Comparison of ENCODE assay signal across 15 cellular contexts in genomic region chr1:5977494-5978444, GRCh38. TPM values are rescaled to one million over a fixed set of nuclear protein-coding genes. Genes with fewer than 3 reads are reported as not detected.
DNase-seq lines count a peak whose midpoint lies in the region; ATAC-seq and TF ChIP-seq lines count a peak whose summit lies in the region.
"Had no signal": no experiment of that assay in that cellular context is flagged by ENCODE, and none has a peak within 500 bp of the region (broad histone marks: within the 10 kb centered on the region; RNA-seq: fewer than 3 reads in every experiment).

No MANE protein-coding gene starts in this region.

- H3K4me2 ChIP-seq in DND-41 (ENCODE audit: insufficient read depth, low read length) = no peak overlapping the region

- no peak for TF ChIP-seq CTCF in DND-41 (IDR thresholded peaks at IDR 0.05; ENCODE audit: borderline replicate concordance, extremely low read depth, low read length, poor library complexity, severe bottlenecking)
- TF ChIP-seq CTCF in neutrophil (IDR thresholded peaks at IDR 0.05) = no peak
- no peak for TF ChIP-seq CTCF in colonic mucosa (IDR thresholded peaks at IDR 0.05)

- peaks cover 7% of the 10 kb centered on the region; the same call in 1 of the 2 replicates for H4K20me1 ChIP-seq in DND-41 (ENCODE audit: insufficient read depth, low read length)

- peaks cover 16% of the 10 kb centered on the region for H3K79me2 ChIP-seq in DND-41 (ENCODE audit: insufficient read depth, low read length)

- H3K27me3 ChIP-seq in DND-41 (ENCODE audit: insufficient read depth, low read length, poor library complexity) (no peaks in the 10 kb centered on the region), neutrophil (no peaks in the 10 kb centered on the region), colonic mucosa (no peaks in the 10 kb centered on the region)
- H3K27me3 ChIP-seq: Peyer's patch, tibial artery had no signal

- H3K4me3 ChIP-seq in DND-41 (ENCODE audit: low read depth in 1 of 2, low read length in 2 of 2) (no peak overlapping the region), neutrophil (ENCODE audit: low read depth in 1 of 2, low read length in 1 of 2) (no peak overlapping the region), colonic mucosa (no peak overlapping the region)
- H3K4me3 ChIP-seq: lung, Peyer's patch, tibial artery had no signal

- H3K9ac ChIP-seq in DND-41 (ENCODE audit: low read depth, low read length) = no peak overlapping the region
- H3K9ac ChIP-seq in colonic mucosa (ENCODE audit: low read depth in 2 of 2, low read length in 2 of 2) = no peak overlapping the region

- peaks cover 26% of the 10 kb centered on the region for H3K4me1 Mint-ChIP-seq in T-helper 1 cell treated with Interleukin-12 subunit alpha and Interleukin-12 subunit beta and Interleukin-4 antibody, amounts not matched to agents 30 μg/mL and 1 μg/mL, for 36 hours (ENCODE audit: low read depth)
- peaks cover 18% of the 10 kb centered on the region for H3K4me1 Mint-ChIP-seq in activated T-helper 2 cell treated with anti-CD3 and anti-CD28 coated beads, Interferon-gamma antibody, Interleukin-2, Interleukin-4, amounts not matched to agents 10 μg/mL and 5 μg/mL and 100 μg/mL, durations not matched to agents 14 hours and 24 hours and 36 hours (ENCODE audit: low read depth)

- DNase-seq in T-helper 1 cell = no peak
- no peak for DNase-seq in DND-41
- no peak for DNase-seq in activated T-helper 2 cell treated with anti-CD3 and anti-CD28 coated beads, Interferon-gamma antibody, Interleukin-2, Interleukin-4, amounts not matched to agents 10 μg/mL and 5 μg/mL and 100 μg/mL, durations not matched to agents 14 hours and 24 hours and 36 hours (ENCODE audit: low spot score)
- DNase-seq in activated gamma-delta T cell (lab: John Stamatoyannopoulos, UW) = no peak
- DNase-seq in colonic mucosa = no peak
- DNase-seq: DMS79, NCI-H1105 treated with DMSO at 0.1 percent for 48 hours, T1000 had no signal

- intact Hi-C loops in activated T-helper 2 cell treated with anti-CD3 and anti-CD28 coated beads, Interferon-gamma antibody, Interleukin-2, Interleukin-4, amounts not matched to agents 10 μg/mL and 5 μg/mL and 100 μg/mL, durations not matched to agents 14 hours and 24 hours and 36 hours (cut with micrococcal nuclease) = no loop called here
- intact Hi-C loops in colonic mucosa (cut with DNase I) = no loop called here

- no peaks in the 10 kb centered on the region for H3K9me3 Mint-ChIP-seq in T-helper 1 cell treated with Interleukin-12 subunit alpha and Interleukin-12 subunit beta and Interleukin-4 antibody, amounts not matched to agents 30 μg/mL and 1 μg/mL, for 36 hours
- no peaks in the 10 kb centered on the region for H3K9me3 Mint-ChIP-seq in activated T-helper 2 cell treated with anti-CD3 and anti-CD28 coated beads, Interferon-gamma antibody, Interleukin-2, Interleukin-4, amounts not matched to agents 10 μg/mL and 5 μg/mL and 100 μg/mL, durations not matched to agents 14 hours and 24 hours and 36 hours
- H3K9me3 Mint-ChIP-seq: dendritic cell treated with granulocyte-macrophage colony-stimulating factor and Interleukin-4, amounts not matched to agents 40 ng/mL and 50 ng/mL, for 4 days had no signal

- no peaks in the 10 kb centered on the region for H3K9me3 ChIP-seq in DND-41 (ENCODE audit: insufficient read depth, low read length, severe bottlenecking)
- no peaks in the 10 kb centered on the region for H3K9me3 ChIP-seq in neutrophil
- no peaks in the 10 kb centered on the region for H3K9me3 ChIP-seq in colonic mucosa
- H3K9me3 ChIP-seq: Peyer's patch, tibial artery had no signal

- H3K4me3 Mint-ChIP-seq in T-helper 1 cell treated with Interleukin-12 subunit alpha and Interleukin-12 subunit beta and Interleukin-4 antibody, amounts not matched to agents 30 μg/mL and 1 μg/mL, for 36 hours = peak overlapping the region; percentile 20
- H3K4me3 Mint-ChIP-seq in activated T-helper 2 cell treated with anti-CD3 and anti-CD28 coated beads, Interferon-gamma antibody, Interleukin-2, Interleukin-4, amounts not matched to agents 10 μg/mL and 5 μg/mL and 100 μg/mL, durations not matched to agents 14 hours and 24 hours and 36 hours (ENCODE audit: low read depth) = no peak overlapping the region
- H3K4me3 Mint-ChIP-seq: dendritic cell treated with granulocyte-macrophage colony-stimulating factor and Interleukin-4, amounts not matched to agents 40 ng/mL and 50 ng/mL, for 4 days had no signal

- H3K27ac ChIP-seq in DND-41 (ENCODE audit: low read length) (peak overlapping the region; percentile 94), neutrophil (peak overlapping the region; percentile 83), colonic mucosa (no peak overlapping the region)
- H3K27ac ChIP-seq: Peyer's patch, tibial artery had no signal

- no peak for ATAC-seq in DND-41 (ENCODE audit: insufficient read depth, low read depth)
- ATAC-seq in GM21447 (IDR thresholded peaks at IDR 0.05; ENCODE audit: unreplicated experiment) = no peak

- H2AFZ ChIP-seq in DND-41 (ENCODE audit: low read depth, low read length) = no peak overlapping the region

- H3K4me1 ChIP-seq in DND-41 (ENCODE audit: insufficient read depth, low read length) (peaks cover 40% of the 10 kb centered on the region), neutrophil (ENCODE audit: control insufficient read depth in 1 of 2, insufficient read depth in 1 of 2, low read depth in 1 of 2, low read length in 1 of 2) (peaks cover 73 to 79% of the 10 kb centered on the region in 2 experiments), colonic mucosa (no peaks in the 10 kb centered on the region)
- H3K4me1 ChIP-seq: tibial artery had no signal

- H3K36me3 ChIP-seq in DND-41 (ENCODE audit: insufficient read depth, low read length) = peaks cover 43% of the 10 kb centered on the region
- no peaks in the 10 kb centered on the region for H3K36me3 ChIP-seq in neutrophil
- H3K36me3 ChIP-seq in colonic mucosa = no peaks in the 10 kb centered on the region
- H3K36me3 ChIP-seq: Peyer's patch had no signal

- H3K27me3 Mint-ChIP-seq in T-helper 1 cell treated with Interleukin-12 subunit alpha and Interleukin-12 subunit beta and Interleukin-4 antibody, amounts not matched to agents 30 μg/mL and 1 μg/mL, for 36 hours (ENCODE audit: low read depth) = no peaks in the 10 kb centered on the region
- H3K27me3 Mint-ChIP-seq in activated T-helper 2 cell treated with anti-CD3 and anti-CD28 coated beads, Interferon-gamma antibody, Interleukin-2, Interleukin-4, amounts not matched to agents 10 μg/mL and 5 μg/mL and 100 μg/mL, durations not matched to agents 14 hours and 24 hours and 36 hours (ENCODE audit: low read depth) = no peaks in the 10 kb centered on the region
- H3K27me3 Mint-ChIP-seq: dendritic cell treated with granulocyte-macrophage colony-stimulating factor and Interleukin-4, amounts not matched to agents 40 ng/mL and 50 ng/mL, for 4 days had no signal

- peak overlapping the region; percentile 77 for H3K27ac Mint-ChIP-seq in T-helper 1 cell treated with Interleukin-12 subunit alpha and Interleukin-12 subunit beta and Interleukin-4 antibody, amounts not matched to agents 30 μg/mL and 1 μg/mL, for 36 hours
- H3K27ac Mint-ChIP-seq in activated T-helper 2 cell treated with anti-CD3 and anti-CD28 coated beads, Interferon-gamma antibody, Interleukin-2, Interleukin-4, amounts not matched to agents 10 μg/mL and 5 μg/mL and 100 μg/mL, durations not matched to agents 14 hours and 24 hours and 36 hours = peak overlapping the region; percentile 26

- H3K36me3 Mint-ChIP-seq in T-helper 1 cell treated with Interleukin-12 subunit alpha and Interleukin-12 subunit beta and Interleukin-4 antibody, amounts not matched to agents 30 μg/mL and 1 μg/mL, for 36 hours (ENCODE audit: low read depth) = peaks cover 19% of the 10 kb centered on the region
- H3K36me3 Mint-ChIP-seq in activated T-helper 2 cell treated with anti-CD3 and anti-CD28 coated beads, Interferon-gamma antibody, Interleukin-2, Interleukin-4, amounts not matched to agents 10 μg/mL and 5 μg/mL and 100 μg/mL, durations not matched to agents 14 hours and 24 hours and 36 hours (ENCODE audit: low read depth) = peaks cover 21% of the 10 kb centered on the region

RNA-seq across cellular contexts. Expression of gene NPHP4, which starts 14.5 kb away (rescaled TPM):
- total RNA-seq in activated T-helper 2 cell treated with anti-CD3 and anti-CD28 coated beads, Interferon-gamma antibody, Interleukin-2, Interleukin-4, amounts not matched to agents 10 μg/mL and 5 μg/mL and 100 μg/mL, durations not matched to agents 14 hours and 24 hours and 36 hours = 19.0 and 20.2 TPM in 2 replicates
- 10 to 100 TPM in 1 of 2 donors, 1 to 10 TPM in 1; 6.2 to 15.9 TPM for total RNA-seq in colonic mucosa
